In genomic region chr14:92597873-92598548, GRCh38 we compare ENCODE assay signal across 24 cellular contexts.
"Had no signal": no experiment of that assay in that cellular context is flagged by ENCODE, and none has a peak within 500 bp of the region (broad histone marks: within the 10 kb centered on the region; RNA-seq: fewer than 3 reads in every experiment).

No MANE protein-coding gene starts in this region.

- H3K9me3 Mint-ChIP-seq: activated naive CD8-positive, alpha-beta T cell treated with anti-CD3 and anti-CD28 coated beads for 36 hours had no signal

- H3K27me3 Mint-ChIP-seq: activated naive CD8-positive, alpha-beta T cell treated with anti-CD3 and anti-CD28 coated beads for 36 hours; T-helper 17 cell had no signal

- H3K27ac ChIP-seq: cardiac muscle cell, dorsolateral prefrontal cortex, tibial nerve, WERI-Rb-1 had no signal

- DNase-seq: activated CD4-positive, alpha-beta T cell treated with anti-CD3 and anti-CD28 coated beads for 1 hour; activated naive CD4-positive, alpha-beta T cell; activated naive CD8-positive, alpha-beta T cell treated with anti-CD3 and anti-CD28 coated beads for 36 hours; amniotic stem cell; dorsolateral prefrontal cortex; erythroblast; foreskin melanocyte; glutamatergic neuron; hippocampal formation; left cardiac atrium; nephron progenitor cell; occipital lobe; posterior cingulate gyrus; retina; stimulated activated CD4-positive, alpha-beta T cell treated with anti-CD3 and anti-CD28 coated beads, Interleukin-12 subunit alpha, Interleukin-12 subunit beta, amount 100 ng/mL, for 4 hours; stimulated activated CD4-positive, alpha-beta T cell treated with anti-CD3 and anti-CD28 coated beads, Interleukin-1b, Interleukin-23, amount 100 ng/mL, for 48 hours; stimulated activated CD8-positive, alpha-beta memory T cell treated with anti-CD3 and anti-CD28 coated beads, Interleukin-4, amount 100 ng/mL, for 48 hours; stimulated activated naive CD8-positive, alpha-beta T cell treated with anti-CD3 and anti-CD28 coated beads, Interleukin-15, Interleukin-2, amounts not matched to agents 100 U/mL and 50 U/mL, for 24 hours; substantia nigra; T-helper 17 cell; WERI-Rb-1 had no signal

- H3K27ac Mint-ChIP-seq: activated naive CD8-positive, alpha-beta T cell treated with anti-CD3 and anti-CD28 coated beads for 36 hours; mesothelial cell of epicardium; nephron progenitor cell had no signal

- H3K4me1 Mint-ChIP-seq: mesothelial cell of epicardium had no signal

- H3K36me3 ChIP-seq: cardiac muscle cell, tibial nerve, WERI-Rb-1 had no signal

- H3K4me3 Mint-ChIP-seq: activated naive CD8-positive, alpha-beta T cell treated with anti-CD3 and anti-CD28 coated beads for 36 hours; mesothelial cell of epicardium; nephron progenitor cell; T-helper 17 cell had no signal

- H3K4me3 ChIP-seq: cardiac muscle cell, dorsolateral prefrontal cortex, tibial nerve had no signal

- H3K27me3 ChIP-seq: cardiac muscle cell, dorsolateral prefrontal cortex, tibial nerve had no signal

- ATAC-seq: left cardiac atrium; stimulated activated naive CD8-positive, alpha-beta T cell treated with anti-CD3 and anti-CD28 coated beads, Interleukin-15, Interleukin-2, amounts not matched to agents 100 U/mL and 50 U/mL, for 24 hours; T-helper 17 cell had no signal
